21 cellular contexts compared by ENCODE assay signal in the genomic region with DNA sequence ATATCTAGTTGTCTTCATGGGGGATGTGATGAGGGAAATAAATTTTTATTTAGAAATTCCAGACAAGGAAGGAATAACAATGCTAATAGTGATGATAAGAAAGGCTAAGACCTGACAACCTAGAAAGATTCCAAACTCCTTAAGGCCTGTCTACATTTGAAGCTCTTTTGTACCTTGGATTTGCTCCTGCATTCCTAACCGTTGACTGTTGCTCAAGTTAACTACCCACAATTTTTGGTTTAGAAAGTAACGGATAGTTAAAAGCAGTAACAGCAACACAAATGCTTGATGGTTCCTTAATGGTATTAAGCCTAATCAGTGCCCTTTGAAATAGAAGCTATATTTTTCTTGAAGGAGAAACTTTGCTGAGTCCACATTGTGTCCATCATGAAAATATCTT. TPM values are rescaled to one million over a fixed set of nuclear protein-coding genes. Genes with fewer than 3 reads are reported as not detected.
A peak's percentile ranks its signal among the peaks of the same experiment; 100 is the strongest.
DNase-seq lines count a peak whose midpoint lies in the region; ATAC-seq, FAIRE-seq and TF ChIP-seq lines count a peak whose summit lies in the region.
"Had no signal": no experiment of that assay in that cellular context is flagged by ENCODE, and none has a peak within 500 bp of the region (broad histone marks: within the 10 kb centered on the region; RNA-seq: fewer than 3 reads in every experiment).

No MANE protein-coding gene starts in this region.

- no peak overlapping the region for H3K4me3 Mint-ChIP-seq in activated CD4-positive, alpha-beta T cell treated with anti-CD3 and anti-CD28 coated beads, Interleukin-2, amount 10 ng/mL, durations not matched to agents 24 days and 14 days
- H3K4me3 Mint-ChIP-seq: activated CD8-positive, alpha-beta memory T cell treated with anti-CD3 and anti-CD28 coated beads, Interleukin-2, amount 10 ng/mL, durations not matched to agents 7 days and 5 days; CD8-positive, alpha-beta memory T cell; naive thymus-derived CD4-positive, alpha-beta T cell; WTC11 had no signal

- ATAC-seq in SK-N-SH treated with all-trans-retinoic acid at 6 μM for 48 hours: peak; percentile 63
- ATAC-seq: activated CD8-positive, alpha-beta memory T cell treated with anti-CD3 and anti-CD28 coated beads, Interleukin-2, amount 10 ng/mL, durations not matched to agents 7 days and 5 days; heart right ventricle; left lobe of liver; naive thymus-derived CD4-positive, alpha-beta T cell; WTC11 had no signal

- peaks cover 29% of the 10 kb centered on the region for H3K36me3 Mint-ChIP-seq in activated CD4-positive, alpha-beta T cell treated with anti-CD3 and anti-CD28 coated beads, Interleukin-2, amount 10 ng/mL, durations not matched to agents 24 days and 14 days (ENCODE audit: low read depth)

- 51% methylated on average over 2 of the region's 2 CpGs for WGBS in SK-N-SH (ENCODE audit: low lambda C conversion rate)

- H3K4me3 ChIP-seq in SK-N-SH (ENCODE audit: low read depth in 2 of 2, low read length in 1 of 2) (no peak overlapping the region), ascending aorta (no peak overlapping the region)
- H3K4me3 ChIP-seq: heart right ventricle had no signal

- CTCF ChIA-PET in SK-N-SH (lab: Yijun Ruan, JAX): interaction anchor here (0.6 to 1.0 kb wide), 3 partner anchors 18 to 772 kb away, joined by 3 read pairs; no protein-coding TSS in a partner anchor

- H3K27me3 Mint-ChIP-seq in activated CD4-positive, alpha-beta T cell treated with anti-CD3 and anti-CD28 coated beads, Interleukin-2, amount 10 ng/mL, durations not matched to agents 24 days and 14 days: no peaks in the 10 kb centered on the region
- H3K27me3 Mint-ChIP-seq: activated CD8-positive, alpha-beta memory T cell treated with anti-CD3 and anti-CD28 coated beads, Interleukin-2, amount 10 ng/mL, durations not matched to agents 7 days and 5 days; CD8-positive, alpha-beta memory T cell; naive thymus-derived CD4-positive, alpha-beta T cell had no signal

- H3K79me2 ChIP-seq in SK-N-SH (ENCODE audit: insufficient read depth): no peaks in the 10 kb centered on the region

- H4K20me1 ChIP-seq in SK-N-SH (ENCODE audit: insufficient read depth): no peaks in the 10 kb centered on the region

- 0 out of 4 replicates have a peak, but pooled peaks cover 0 to 9% of the 10 kb centered on the region in 2 experiments for H3K4me1 ChIP-seq in SK-N-SH (ENCODE audit: control insufficient read depth in 1 of 2, insufficient read depth in 2 of 2, low read depth in 1 of 2, low read length in 1 of 2)
- H3K4me1 ChIP-seq in ascending aorta: peaks cover 0 to 24% of the 10 kb centered on the region in 2 donors

- H3K9me2 ChIP-seq in SK-N-SH: no peaks in the 10 kb centered on the region

- H3K36me3 ChIP-seq in SK-N-SH (replicated peaks in 1 of 2; ENCODE audit: control insufficient read depth in 1 of 2, insufficient read depth in 2 of 2, low read length in 1 of 2): peaks cover 28 to 61% of the 10 kb centered on the region in 2 experiments
- no peaks in the 10 kb centered on the region for H3K36me3 ChIP-seq in ascending aorta

- H3K9me3 ChIP-seq in SK-N-SH: no peaks in the 10 kb centered on the region
- no peaks in the 10 kb centered on the region for H3K9me3 ChIP-seq in ascending aorta

- H3F3A ChIP-seq in SK-N-SH (replicated peaks; ENCODE audit: insufficient read depth): peaks cover 13% of the 10 kb centered on the region

- POLR2A ChIA-PET in SK-N-SH (lab: Yijun Ruan, JAX): no interaction called here

- H3K27ac Mint-ChIP-seq in activated CD4-positive, alpha-beta T cell treated with anti-CD3 and anti-CD28 coated beads, Interleukin-2, amount 10 ng/mL, durations not matched to agents 24 days and 14 days: no peak overlapping the region
- H3K27ac Mint-ChIP-seq: activated CD8-positive, alpha-beta memory T cell treated with anti-CD3 and anti-CD28 coated beads, Interleukin-2, amount 10 ng/mL, durations not matched to agents 7 days and 5 days; CD8-positive, alpha-beta memory T cell; naive thymus-derived CD4-positive, alpha-beta T cell had no signal

- no peak overlapping the region for H3K4me2 ChIP-seq in SK-N-SH

- H2AFZ ChIP-seq in SK-N-SH (ENCODE audit: low read depth): no peak overlapping the region

- no peaks in the 10 kb centered on the region for H3K27me3 ChIP-seq in SK-N-SH (ENCODE audit: insufficient read depth)
- H3K27me3 ChIP-seq in ascending aorta: no peaks in the 10 kb centered on the region
- H3K27me3 ChIP-seq: heart right ventricle had no signal

- TF ChIP-seq EP300 in SK-N-SH (IDR thresholded peaks at IDR 0.05; ENCODE audit: borderline replicate concordance in 1 of 2, low read depth in 1 of 2, low read length in 1 of 2): no peak

- FAIRE-seq in urothelium cell line (lab: Jason Lieb, UNC): no peak

- H3K27ac ChIP-seq in SK-N-SH (ENCODE audit: low read depth in 2 of 2, low read length in 1 of 2) (no peak overlapping the region), ascending aorta (peak overlapping the region; percentile 71)
- H3K27ac ChIP-seq: heart right ventricle had no signal

- DNase-seq in SK-N-SH (no peak), ascending aorta (ENCODE audit: low spot score in 2 of 2) (no peak), glomerular visceral epithelial cell (ENCODE audit: extremely low spot score) (peak; percentile 58), urothelium cell line (ENCODE audit: low spot score) (peak; percentile 13), NCI-H2081 treated with DMSO at 0.1 percent for 48 hours (lab: John Stamatoyannopoulos, UW) (no peak), NCI-H146 treated with DMSO at 0.1 percent for 48 hours (lab: John Stamatoyannopoulos, UW; ENCODE audit: unreplicated experiment) (no peak)
- no peak for DNase-seq in activated CD4-positive, alpha-beta T cell treated with anti-CD3 and anti-CD28 coated beads, Interleukin-2, amount 10 ng/mL, durations not matched to agents 24 days and 14 days
- DNase-seq: 8988T; activated CD8-positive, alpha-beta memory T cell treated with anti-CD3 and anti-CD28 coated beads, Interleukin-2, amount 10 ng/mL, durations not matched to agents 7 days and 5 days; CD8-positive, alpha-beta memory T cell; GF-D8; GOT3; heart right ventricle; naive thymus-derived CD4-positive, alpha-beta T cell; NCI-H1105 treated with DMSO at 0.1 percent for 48 hours; NCI-H446; retina; stimulated activated CD4-positive, alpha-beta T cell treated with anti-CD3 and anti-CD28 coated beads, Interleukin-4, amount 100 ng/mL, for 24 hours had no signal

- no peak overlapping the region for H3K9ac ChIP-seq in SK-N-SH

- TF ChIP-seq CTCF in SK-N-SH (IDR thresholded peaks at IDR 0.05) (no peak), ascending aorta (IDR thresholded peaks at IDR 0.05) (no peak)

- H3K9me3 Mint-ChIP-seq in activated CD4-positive, alpha-beta T cell treated with anti-CD3 and anti-CD28 coated beads, Interleukin-2, amount 10 ng/mL, durations not matched to agents 24 days and 14 days: peaks cover under 1% of the 10 kb centered on the region

- no peaks in the 10 kb centered on the region for H3K4me1 Mint-ChIP-seq in activated CD4-positive, alpha-beta T cell treated with anti-CD3 and anti-CD28 coated beads, Interleukin-2, amount 10 ng/mL, durations not matched to agents 24 days and 14 days

- no peak for TF ChIP-seq RAD21 in SK-N-SH (IDR thresholded peaks at IDR 0.05; ENCODE audit: low read length)

- intact Hi-C loops in ascending aorta (cut with DNase I): loop anchor here (10.0 kb wide), 1 partner anchor 296 kb away; no protein-coding TSS in a partner anchor
- intact Hi-C loops in activated CD4-positive, alpha-beta T cell treated with anti-CD3 and anti-CD28 coated beads, Interleukin-2, amount 10 ng/mL, durations not matched to agents 24 days and 14 days (cut with micrococcal nuclease): no loop called here

TF ChIP-seq in SK-N-SH treated with all-trans-retinoic acid at 6 μM for 48 hours, 23 proteins besides CTCF, POLR2A, EP300 and RAD21:
- TF ChIP-seq ZNF565 (CRISPR knock-in tag; conservative IDR thresholded peaks at IDR 0.05; ENCODE audit: low read depth) (no peak), ISL1 (CRISPR knock-in tag; IDR thresholded peaks at IDR 0.05) (peak; percentile 32)
- TF ChIP-seq, protein P1, sequence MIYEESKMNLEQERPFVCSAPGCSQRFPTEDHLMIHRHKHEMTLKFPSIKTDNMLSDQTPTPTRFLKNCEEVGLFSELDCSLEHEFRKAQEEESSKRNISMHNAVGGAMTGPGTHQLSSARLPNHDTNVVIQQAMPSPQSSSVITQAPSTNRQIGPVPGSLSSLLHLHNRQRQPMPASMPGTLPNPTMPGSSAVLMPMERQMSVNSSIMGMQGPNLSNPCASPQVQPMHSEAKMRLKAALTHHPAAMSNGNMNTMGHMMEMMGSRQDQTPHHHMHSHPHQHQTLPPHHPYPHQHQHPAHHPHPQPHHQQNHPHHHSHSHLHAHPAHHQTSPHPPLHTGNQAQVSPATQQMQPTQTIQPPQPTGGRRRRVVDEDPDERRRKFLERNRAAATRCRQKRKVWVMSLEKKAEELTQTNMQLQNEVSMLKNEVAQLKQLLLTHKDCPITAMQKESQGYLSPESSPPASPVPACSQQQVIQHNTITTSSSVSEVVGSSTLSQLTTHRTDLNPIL (CRISPR knock-in tag; IDR thresholded peaks at IDR 0.05; ENCODE audit: low read depth): no peak

TF ChIP-seq in SK-N-SH, 30 proteins besides CTCF, POLR2A, EP300 and RAD21 (continues in another document):
- TF ChIP-seq JUND (IDR thresholded peaks at IDR 0.05) (no peak), YY1 (IDR thresholded peaks at IDR 0.05; ENCODE audit: low read depth) (no peak), FOXJ3 (CRISPR knock-in tag; IDR thresholded peaks at IDR 0.05) (no peak), MEF2A (IDR thresholded peaks at IDR 0.05; ENCODE audit: borderline replicate concordance, low read depth) (no peak), TEAD4 (IDR thresholded peaks at IDR 0.05; ENCODE audit: borderline replicate concordance, insufficient read depth) (no peak), NRF1 (IDR thresholded peaks at IDR 0.05; ENCODE audit: low read depth, low read length) (no peak), MAX (IDR thresholded peaks at IDR 0.05; ENCODE audit: low read depth) (no peak), RFX5 (IDR thresholded peaks at IDR 0.05; ENCODE audit: low read length) (no peak)

RNA-seq across cellular contexts. Expression of gene TRMT11, which starts 52.9 kb away (rescaled TPM):
- 15.0 and 22.8 TPM in 2 replicates for polyA plus RNA-seq in SK-N-SH (2012; rRNA removed)
- polyA plus RNA-seq in SK-N-SH (2012; cell fraction: cytosol; rRNA removed): 21.8 and 28.3 TPM in 2 replicates
- polyA plus RNA-seq in SK-N-SH (2012; cell fraction: nucleus; rRNA removed): 24.8 and 64.2 TPM in 2 replicates
- 44.6 TPM for total RNA-seq in ascending aorta
- 33.6 and 34.4 TPM in 2 replicates for total RNA-seq in activated CD4-positive, alpha-beta T cell treated with anti-CD3 and anti-CD28 coated beads, Interleukin-2, amount 10 ng/mL, durations not matched to agents 24 days and 14 days

Comparison
In these comparisons a context has a peak if more than half of its experiments do, and no peak if none do; other contexts are left out.
1. DNase-seq: peak in glomerular visceral epithelial cell (single experiment) and urothelium cell line (single experiment); none in SK-N-SH (single experiment), ascending aorta (0 of 2), NCI-H2081 treated with DMSO at 0.1 percent for 48 hours (single experiment), activated CD4-positive, alpha-beta T cell treated with anti-CD3 and anti-CD28 coated beads, Interleukin-2, amount 10 ng/mL, durations not matched to agents 24 days and 14 days (single experiment) and NCI-H146 treated with DMSO at 0.1 percent for 48 hours (single experiment).
2. H3K27ac ChIP-seq: peak in ascending aorta (2 of 2); none in SK-N-SH (0 of 2).